ENCODE assay signal across 1 cellular context in genomic region chr13:98142427-98143156, GRCh38.
TF ChIP-seq lines count a peak whose summit lies in the region.

Gene FARP1 (plus strand): TSS chr13:98143094. CDS start chr13:98213243, 70,149 bp downstream.

TF ChIP-seq in WTC11, 78 proteins besides CTCF, POLR2A, EP300 and RAD21 (continued from another document):
- TF ChIP-seq TEAD1 (CRISPR knock-in tag; IDR thresholded peaks at IDR 0.05) (0 out of 2 replicates have a peak, but pooled peaks have one; percentile 25), IRF2 (CRISPR knock-in tag; IDR thresholded peaks at IDR 0.05; ENCODE audit: borderline replicate concordance, low read depth) (no peak), NR3C1 (CRISPR knock-in tag; conservative IDR thresholded peaks at IDR 0.05; ENCODE audit: low read depth) (0 out of 2 replicates have a peak, but pooled peaks have one; percentile 16)
- TF ChIP-seq, protein P1, sequence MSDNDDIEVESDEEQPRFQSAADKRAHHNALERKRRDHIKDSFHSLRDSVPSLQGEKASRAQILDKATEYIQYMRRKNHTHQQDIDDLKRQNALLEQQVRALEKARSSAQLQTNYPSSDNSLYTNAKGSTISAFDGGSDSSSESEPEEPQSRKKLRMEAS (CRISPR knock-in tag; IDR thresholded peaks at IDR 0.05) = 0 out of 2 replicates have a peak, but pooled peaks have one; percentile 72
